ENCODE assay signal across 9 cellular contexts in the genomic region with DNA sequence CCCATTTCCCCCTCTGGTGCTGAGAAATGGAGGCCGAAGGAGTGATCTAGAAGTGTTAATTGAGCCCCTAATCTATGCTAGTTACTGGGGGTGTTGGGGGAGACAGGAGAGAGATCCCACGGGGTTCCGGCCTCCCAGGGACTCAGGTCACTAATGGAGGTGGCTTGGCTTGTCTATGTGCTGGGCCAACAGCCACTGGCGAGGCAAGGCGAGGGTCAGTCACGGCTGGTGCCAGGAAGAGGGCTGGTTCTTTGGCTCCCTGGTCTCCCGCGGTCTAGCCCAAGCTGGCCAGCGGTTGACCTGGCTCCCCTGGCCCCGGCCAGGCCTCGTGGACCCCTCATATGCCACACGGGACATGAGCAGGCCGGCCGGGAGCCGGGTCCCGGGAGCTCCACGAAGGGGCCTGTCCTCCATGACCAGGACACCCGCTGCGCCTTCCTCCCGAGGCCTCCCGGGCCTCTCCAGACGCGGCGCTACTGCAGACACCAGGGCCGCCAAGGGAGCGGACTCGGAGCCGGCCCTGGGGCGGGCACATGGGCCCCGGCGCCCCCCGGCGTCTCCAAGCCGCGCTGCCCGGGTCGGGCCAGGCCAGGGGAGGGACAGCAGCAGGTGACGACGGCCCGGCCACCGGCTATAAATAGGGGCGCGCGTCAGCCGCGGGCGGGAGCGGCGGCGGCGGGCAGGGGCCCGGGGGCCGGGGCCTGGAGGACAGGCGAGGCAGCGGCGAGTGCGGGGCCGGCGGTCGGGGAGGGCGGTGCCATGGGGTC. TPM values are rescaled to one million over a fixed set of nuclear protein-coding genes. Genes with fewer than 3 reads are reported as not detected.
A peak's percentile ranks its signal among the peaks of the same experiment; 100 is the strongest.
DNase-seq lines count a peak whose midpoint lies in the region; ATAC-seq and TF ChIP-seq lines count a peak whose summit lies in the region.
"Had no signal": no experiment of that assay in that cellular context is flagged by ENCODE, and none has a peak within 500 bp of the region (broad histone marks: within the 10 kb centered on the region; RNA-seq: fewer than 3 reads in every experiment).

Gene ALPK3 (plus strand): TSS at position 663 of the 767 bp plus-strand sequence. CDS start 97 bp downstream, at position 760.

- POLR2A ChIA-PET in HCT116 (lab: Charles Lee): no interaction called here

- H3K4me1 ChIP-seq in HCT116 (ENCODE audit: control insufficient read depth in 1 of 2, insufficient read depth in 2 of 2, low read length in 2 of 2) (peaks cover 14 to 19% of the 10 kb centered on the region in 2 experiments; a peak in 3 of 4 replicates), skeletal muscle tissue (ENCODE audit: control insufficient read depth in 3 of 3, insufficient read depth in 3 of 3, low read length in 3 of 3) (peaks cover 43 to 46% (median 45%) of the 10 kb centered on the region in 3 donors)

- no peaks in the 10 kb centered on the region for H3K79me2 ChIP-seq in HCT116 (ENCODE audit: insufficient read depth, low read length)

- no peak for TF ChIP-seq CTCF in HCT116 (IDR thresholded peaks at IDR 0.05 in 2 of 3, conservative IDR thresholded peaks at IDR 0.05 in 1 of 3; ENCODE audit: borderline replicate concordance in 1 of 3, insufficient read depth in 1 of 3, low read depth in 2 of 3, low read length in 2 of 3)
- peak; percentile 36 for TF ChIP-seq CTCF in chondrocyte (IDR thresholded peaks at IDR 0.05)

- no peak for DNase-seq in HCT116 (ENCODE audit: low read depth, low spot score)
- DNase-seq in chondrocyte (ENCODE audit: low spot score): no peak
- DNase-seq in activated effector memory CD4-positive, alpha-beta T cell treated with Interleukin-2 at 50 U/mL for 16 hours: no peak
- no peak for DNase-seq in T-helper 2 cell

- peak within 1 kb of the TSS; percentile 16 for H3K4me2 ChIP-seq in HCT116 (ENCODE audit: low read length)

- no peak for TF ChIP-seq RAD21 in HCT116 (IDR thresholded peaks at IDR 0.05; ENCODE audit: low read depth)

- ATAC-seq in HCT116 (no peak), HG03521 (IDR thresholded peaks at IDR 0.05; ENCODE audit: unreplicated experiment) (no peak), GM18498 (IDR thresholded peaks at IDR 0.05; ENCODE audit: unreplicated experiment) (no peak)

- BruUV-seq in HCT116 (replicated peaks; lab: Mats Ljungman, UMichigan): no TSS peak

- H3K36me3 ChIP-seq in HCT116 (ENCODE audit: control insufficient read depth in 1 of 2, insufficient read depth in 2 of 2, low read length in 2 of 2) (no peaks in the 10 kb centered on the region), skeletal muscle tissue (ENCODE audit: control insufficient read depth in 3 of 3, insufficient read depth in 3 of 3, low read length in 3 of 3) (peaks cover 3 to 15% (median 11%) of the 10 kb centered on the region in 3 donors)

- H2AFZ ChIP-seq in HCT116 (ENCODE audit: low read depth, low read length, poor library complexity, severe bottlenecking): no peak within 1 kb of the TSS

- H3K4me3 ChIP-seq in HCT116 (replicated peaks in 1 of 2; ENCODE audit: low read depth in 1 of 2, low read length in 2 of 2): no peak within 1 kb of the TSS
- H3K4me3 ChIP-seq in skeletal muscle tissue (ENCODE audit: low read length in 3 of 3): peak within 1 kb of the TSS; percentile 83 to 94 (median 92)

- no peaks in the 10 kb centered on the region for H4K20me1 ChIP-seq in HCT116 (ENCODE audit: insufficient read depth)

- peaks cover 25% of the 10 kb centered on the region for H3K4me1 Mint-ChIP-seq in chondrocyte (ENCODE audit: low read depth)

- no peaks in the 10 kb centered on the region for H3K9me3 Mint-ChIP-seq in chondrocyte (ENCODE audit: low read depth)
- H3K9me3 Mint-ChIP-seq: activated naive CD4-positive, alpha-beta T cell treated with anti-CD3 and anti-CD28 coated beads, Interleukin-2, amount 50 U/mL, for 24 hours had no signal

- CTCF ChIA-PET in HCT116 (lab: Charles Lee): interaction anchor here (0.6 kb wide), 1 partner anchor 108 kb away, joined by 3 read pairs; no protein-coding TSS in a partner anchor

- H3K27ac Mint-ChIP-seq in chondrocyte (ENCODE audit: unreplicated experiment): peak within 1 kb of the TSS; percentile 85
- H3K27ac Mint-ChIP-seq: activated naive CD4-positive, alpha-beta T cell treated with anti-CD3 and anti-CD28 coated beads, Interleukin-2, amount 50 U/mL, for 24 hours had no signal

- TF ChIP-seq POLR2A in HCT116 (IDR thresholded peaks at IDR 0.05; ENCODE audit: borderline replicate concordance, extremely low read depth, insufficient read depth, insufficient read length): no peak

- H3K27me3 Mint-ChIP-seq in chondrocyte (ENCODE audit: low read depth): no peaks in the 10 kb centered on the region

- peak within 1 kb of the TSS; percentile 54 for H3K4me3 Mint-ChIP-seq in chondrocyte (ENCODE audit: unreplicated experiment)
- H3K4me3 Mint-ChIP-seq: activated naive CD4-positive, alpha-beta T cell treated with anti-CD3 and anti-CD28 coated beads, Interleukin-2, amount 50 U/mL, for 24 hours had no signal

- RAD21 ChIA-PET in HCT116 (lab: Charles Lee; ENCODE audit: low non-redundant PET in 1 of 2, low total read pairs in 2 of 2, uncharacterized antibody in 2 of 2, unreplicated experiment in 2 of 2): no interaction called here

- no peaks in the 10 kb centered on the region for H3K27me3 ChIP-seq in HCT116 (ENCODE audit: insufficient read depth, low read length)
- H3K27me3 ChIP-seq in layer of hippocampus (ENCODE audit: control insufficient read depth, insufficient read depth, low read length): no peaks in the 10 kb centered on the region
- no peaks in the 10 kb centered on the region for H3K27me3 ChIP-seq in skeletal muscle tissue (ENCODE audit: control insufficient read depth in 3 of 3, insufficient read depth in 3 of 3, low read length in 3 of 3)

- H3K9ac ChIP-seq in HCT116 (ENCODE audit: low read length) (no peak within 1 kb of the TSS), skeletal muscle tissue (ENCODE audit: low read depth in 1 of 3, low read length in 3 of 3) (peak within 1 kb of the TSS; percentile 98 to 100 (median 100))

- H3K9me2 ChIP-seq in HCT116 (ENCODE audit: insufficient read depth): no peaks in the 10 kb centered on the region

- peaks cover 3% of the 10 kb centered on the region for H3K36me3 Mint-ChIP-seq in chondrocyte (ENCODE audit: low read depth)

- H3K9me3 ChIP-seq in HCT116 (ENCODE audit: control insufficient read depth in 1 of 2, insufficient read depth in 1 of 2, low read depth in 1 of 2, low read length in 2 of 2) (no peaks in the 10 kb centered on the region), skeletal muscle tissue (ENCODE audit: control insufficient read depth in 3 of 3, low read length in 3 of 3) (no peaks in the 10 kb centered on the region)

- H3K27ac ChIP-seq in HCT116 (ENCODE audit: low read depth, low read length) (no peak within 1 kb of the TSS), layer of hippocampus (ENCODE audit: low read depth, low read length) (peak within 1 kb of the TSS; percentile 75), skeletal muscle tissue (ENCODE audit: low read depth, low read length) (peak within 1 kb of the TSS; percentile 100)

- intact Hi-C loops in HCT116 (cut with micrococcal nuclease): no loop called here

TF ChIP-seq in HCT116, 20 proteins besides CTCF, POLR2A, EP300 and RAD21:
- TF ChIP-seq ZBTB33 (IDR thresholded peaks at IDR 0.05; ENCODE audit: extremely low read depth, insufficient replicate concordance, low read length): no peak
- no peak for TF ChIP-seq SRF (IDR thresholded peaks at IDR 0.05; ENCODE audit: low read depth)
- no peak for TF ChIP-seq MAX (IDR thresholded peaks at IDR 0.05)
- TF ChIP-seq CEBPB (IDR thresholded peaks at IDR 0.05; ENCODE audit: low read depth): no peak
- TF ChIP-seq EZH2 (IDR thresholded peaks at IDR 0.05): no peak
- no peak for TF ChIP-seq SP1 (IDR thresholded peaks at IDR 0.05; ENCODE audit: low read depth)
- no peak for TF ChIP-seq JUND (IDR thresholded peaks at IDR 0.05)
- TF ChIP-seq ZFX (IDR thresholded peaks at IDR 0.05): no peak
- no peak for TF ChIP-seq ZNF274 (IDR thresholded peaks at IDR 0.05; ENCODE audit: low read depth, low read length)
- TF ChIP-seq TCF7L2 (IDR thresholded peaks at IDR 0.05; ENCODE audit: borderline replicate concordance, extremely low read depth, insufficient read depth, insufficient read length): no peak
- no peak for TF ChIP-seq CBX3 (IDR thresholded peaks at IDR 0.05; ENCODE audit: low read depth)
- no peak for TF ChIP-seq SIN3A (IDR thresholded peaks at IDR 0.05; ENCODE audit: low read depth)

RNA-seq across cellular contexts. Expression of gene ALPK3, which starts in this region (rescaled TPM):
- 2.0 TPM for total RNA-seq in HCT116 (2021; ENCODE audit: unreplicated experiment)
- 1.5 and 1.7 TPM in 2 replicates for polyA plus RNA-seq in HCT116 (2012)
- 0.56 to 6.4 TPM (median 4.2 TPM) in 3 replicates for total RNA-seq in chondrocyte
- total RNA-seq in skeletal muscle tissue: 33.4 TPM

Comparison
In these comparisons a context has a peak if more than half of its experiments do, and no peak if none do; other contexts are left out.
1. H3K4me3 ChIP-seq: peak in skeletal muscle tissue (3 of 3); none in HCT116 (0 of 2).